Comparison of ENCODE assay signal across 8 cellular contexts in the genomic region with DNA sequence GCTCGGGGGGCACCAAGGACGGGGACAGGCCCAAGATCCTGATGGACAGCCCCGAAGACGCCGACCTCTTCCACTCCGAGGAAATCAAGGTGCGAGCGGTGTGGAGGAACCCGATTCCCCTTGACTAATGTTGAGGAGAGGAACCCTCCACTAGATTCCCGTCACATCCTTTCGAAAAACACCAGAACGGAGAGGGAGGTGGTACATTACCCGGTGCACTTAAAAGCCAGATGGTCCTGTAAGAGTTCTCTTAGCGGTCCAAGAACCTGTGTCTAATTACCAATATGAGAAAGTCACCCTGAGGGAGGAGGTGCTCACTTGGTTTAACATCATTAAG. TPM values are rescaled to one million over a fixed set of nuclear protein-coding genes. Genes with fewer than 3 reads are reported as not detected.
DNase-seq lines count a peak whose midpoint lies in the region; ATAC-seq and TF ChIP-seq lines count a peak whose summit lies in the region.

No MANE protein-coding gene starts in this region.

- intact Hi-C loops in sciatic nerve (cut with DNase I): no loop called here

- ATAC-seq in sciatic nerve: peak; percentile 14
- no peak for ATAC-seq in GM18858 (IDR thresholded peaks at IDR 0.05; ENCODE audit: unreplicated experiment)

- peak overlapping the region; percentile 94 for H3K4me3 ChIP-seq in SK-N-MC
- H3K4me3 ChIP-seq in fibroblast of the aortic adventitia (ENCODE audit: low read depth, low read length): peak overlapping the region; percentile 97

- peak overlapping the region; percentile 94 for H3K9ac ChIP-seq in SK-N-MC (ENCODE audit: insufficient read length)

- peaks cover 22% of the 10 kb centered on the region for H3K36me3 ChIP-seq in SK-N-MC (ENCODE audit: insufficient read depth, low read length)

- DNase-seq in NOMO-1 treated with DMSO at 0.1 percent for 48 hours (lab: John Stamatoyannopoulos, UW; ENCODE audit: unreplicated experiment): peak; percentile 11
- no peak for DNase-seq in NOMO-1 treated with dmso at 0.1 percent for 144 hours (lab: John Stamatoyannopoulos, UW; ENCODE audit: unreplicated experiment)
- DNase-seq in SK-N-MC (ENCODE audit: low read depth, low spot score): no peak
- peak; percentile 24 for DNase-seq in fibroblast of the aortic adventitia (ENCODE audit: low read depth)
- DNase-seq in sciatic nerve (ENCODE audit: low spot score): no peak
- no peak for DNase-seq in SW 1271 (lab: John Stamatoyannopoulos, UW)
- DNase-seq in hypothalamus (lab: John Stamatoyannopoulos, UW): no peak

- H3K27ac ChIP-seq in SK-N-MC: peak overlapping the region; percentile 52

- no peak for TF ChIP-seq CTCF in fibroblast of the aortic adventitia (IDR thresholded peaks at IDR 0.05; ENCODE audit: insufficient read depth, low read length)

- no peaks in the 10 kb centered on the region for H3K9me3 ChIP-seq in SK-N-MC (ENCODE audit: low read depth, low read length)

RNA-seq across cellular contexts. Expression of a gene that starts 0.3 kb away (rescaled TPM):
- total RNA-seq in fibroblast of the aortic adventitia (ENCODE audit: low replicate concordance) (6.4 and 19.9 TPM in 2 replicates), sciatic nerve (31.7 TPM)

Comparison
In these comparisons a context has a peak if more than half of its experiments do, and no peak if none do; other contexts are left out.
1. DNase-seq: peak in NOMO-1 treated with DMSO at 0.1 percent for 48 hours (single experiment) and fibroblast of the aortic adventitia (single experiment); none in NOMO-1 treated with dmso at 0.1 percent for 144 hours (single experiment), SK-N-MC (single experiment), sciatic nerve (single experiment), SW 1271 (0 of 2) and hypothalamus (0 of 51).